In genomic region chr9:131185924-131186323, GRCh38 we compare ENCODE assay signal across 31 cellular contexts.
"Had no signal": no experiment of that assay in that cellular context is flagged by ENCODE, and none has a peak within 500 bp of the region (broad histone marks: within the 10 kb centered on the region; RNA-seq: fewer than 3 reads in every experiment).

No MANE protein-coding gene starts in this region.

- DNase-seq: colonic mucosa; effector CD8-positive, alpha-beta T cell; endodermal cell; foreskin fibroblast; gastrocnemius medialis; heart right ventricle; hippocampal formation; left colon; mesenchymal stem cell; mucosa of descending colon; naive B cell; nucleus accumbens; posterior cingulate gyrus; psoas muscle; right lobe of liver; small intestine; stimulated activated CD4-positive, alpha-beta T cell treated with anti-CD3 and anti-CD28 coated beads, Interleukin-15, amount 100 ng/mL, for 24 hours; stimulated activated CD4-positive, alpha-beta T cell treated with anti-CD3 and anti-CD28 coated beads, Interleukin-2, amount 100 ng/mL, for 48 hours; stimulated activated naive B cell treated with anti-CD40 and anti-IgM and Interleukin-4, amounts not matched to agents 10 μg/mL and 1 μg/mL and 100 μg/mL, for 72 hours; upper lobe of right lung; uterus had no signal

- H3K9ac ChIP-seq: neural progenitor cell had no signal

- H3K27ac ChIP-seq: colonic mucosa, epithelial cell of prostate, gastrocnemius medialis, heart right ventricle, neural progenitor cell, psoas muscle, right lobe of liver, thoracic aorta, tibial nerve, upper lobe of right lung, uterus had no signal

- H3K36me3 ChIP-seq: colonic mucosa, uterus had no signal

- H3K9me3 Mint-ChIP-seq: dendritic cell treated with granulocyte-macrophage colony-stimulating factor and Interleukin-4, amounts not matched to agents 40 ng/mL and 50 ng/mL, for 4 days; endodermal cell; mesothelial cell of epicardium; naive B cell; natural killer cell treated with Interleukin-12 subunit alpha and Interleukin-12 subunit beta and Interleukin-15 and Interleukin-18, amount 100 ng/mL, for 72 hours; neural progenitor cell; stimulated activated naive B cell treated with anti-CD40 and anti-IgM and Interleukin-4, amounts not matched to agents 10 μg/mL and 1 μg/mL and 100 μg/mL, for 72 hours; stimulated activated naive CD8-positive, alpha-beta T cell treated with anti-CD3 and anti-CD28 coated beads, Interleukin-15, Interleukin-2, amounts not matched to agents 100 ng/mL and 50 ng/mL, for 24 hours had no signal

- H3K27me3 ChIP-seq: colonic mucosa, gastrocnemius medialis, heart right ventricle, neural progenitor cell, right lobe of liver, tibial nerve, upper lobe of right lung, uterus had no signal

- ATAC-seq: esophagus mucosa; gastrocnemius medialis; left colon; mucosa of descending colon; natural killer cell treated with Interleukin-12 subunit alpha and Interleukin-12 subunit beta and Interleukin-15 and Interleukin-18, amount 100 ng/mL, for 72 hours; psoas muscle; right lobe of liver; stimulated activated naive B cell treated with anti-CD40 and anti-IgM and Interleukin-4, amounts not matched to agents 10 μg/mL and 1 μg/mL and 100 μg/mL, for 72 hours; upper lobe of right lung had no signal

- H3K4me2 ChIP-seq: neural progenitor cell had no signal

- H3K9me3 ChIP-seq: colonic mucosa, gastrocnemius medialis, heart right ventricle, mucosa of descending colon, psoas muscle, right lobe of liver, thoracic aorta, tibial nerve, upper lobe of right lung, uterus had no signal

- H2AFZ ChIP-seq: neural progenitor cell had no signal

- H3K4me1 Mint-ChIP-seq: endodermal cell, mesothelial cell of epicardium had no signal

- H3K4me3 Mint-ChIP-seq: dendritic cell treated with granulocyte-macrophage colony-stimulating factor and Interleukin-4, amounts not matched to agents 40 ng/mL and 50 ng/mL, for 4 days; endodermal cell; mesothelial cell of epicardium; naive B cell; natural killer cell treated with Interleukin-12 subunit alpha and Interleukin-12 subunit beta and Interleukin-15 and Interleukin-18, amount 100 ng/mL, for 72 hours; neural progenitor cell; stimulated activated naive B cell treated with anti-CD40 and anti-IgM and Interleukin-4, amounts not matched to agents 10 μg/mL and 1 μg/mL and 100 μg/mL, for 72 hours; stimulated activated naive CD8-positive, alpha-beta T cell treated with anti-CD3 and anti-CD28 coated beads, Interleukin-15, Interleukin-2, amounts not matched to agents 100 ng/mL and 50 ng/mL, for 24 hours had no signal

- H3K27ac Mint-ChIP-seq: dendritic cell treated with granulocyte-macrophage colony-stimulating factor and Interleukin-4, amounts not matched to agents 40 ng/mL and 50 ng/mL, for 4 days; endodermal cell; mesothelial cell of epicardium; natural killer cell treated with Interleukin-12 subunit alpha and Interleukin-12 subunit beta and Interleukin-15 and Interleukin-18, amount 100 ng/mL, for 72 hours; neural progenitor cell; stimulated activated naive B cell treated with anti-CD40 and anti-IgM and Interleukin-4, amounts not matched to agents 10 μg/mL and 1 μg/mL and 100 μg/mL, for 72 hours; stimulated activated naive CD8-positive, alpha-beta T cell treated with anti-CD3 and anti-CD28 coated beads, Interleukin-15, Interleukin-2, amounts not matched to agents 100 ng/mL and 50 ng/mL, for 24 hours had no signal

- H3K4me1 ChIP-seq: colonic mucosa, neural progenitor cell, right lobe of liver, tibial nerve, upper lobe of right lung, uterus had no signal

- H3K4me3 ChIP-seq: colonic mucosa, gastrocnemius medialis, heart right ventricle, lung, mucosa of descending colon, neural progenitor cell, psoas muscle, right lobe of liver, thoracic aorta, tibial nerve, upper lobe of right lung, uterus had no signal

- H3K27me3 Mint-ChIP-seq: dendritic cell treated with granulocyte-macrophage colony-stimulating factor and Interleukin-4, amounts not matched to agents 40 ng/mL and 50 ng/mL, for 4 days; naive B cell; natural killer cell treated with Interleukin-12 subunit alpha and Interleukin-12 subunit beta and Interleukin-15 and Interleukin-18, amount 100 ng/mL, for 72 hours; stimulated activated naive B cell treated with anti-CD40 and anti-IgM and Interleukin-4, amounts not matched to agents 10 μg/mL and 1 μg/mL and 100 μg/mL, for 72 hours; stimulated activated naive CD8-positive, alpha-beta T cell treated with anti-CD3 and anti-CD28 coated beads, Interleukin-15, Interleukin-2, amounts not matched to agents 100 ng/mL and 50 ng/mL, for 24 hours had no signal
